Comparison of ENCODE assay signal across 16 cellular contexts in the genomic region with DNA sequence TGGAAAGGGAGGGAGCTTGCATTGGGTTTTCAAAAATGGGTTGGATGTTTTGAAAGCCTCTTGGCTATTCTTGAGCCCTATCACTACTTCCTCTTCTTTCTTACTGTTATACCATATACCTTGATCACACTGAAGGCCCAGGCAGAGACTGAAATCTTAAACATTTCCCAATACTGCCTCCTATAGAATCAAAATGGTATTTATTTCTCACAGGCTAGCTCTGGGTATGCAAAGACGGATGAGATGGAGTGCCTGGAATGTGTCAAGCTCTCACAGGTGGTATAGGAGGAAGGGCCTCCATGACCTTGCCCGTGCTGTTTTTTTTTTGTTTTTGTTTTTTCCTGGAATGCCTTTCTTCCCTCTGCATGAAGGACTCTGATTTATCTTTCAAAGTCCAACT.
DNase-seq lines count a peak whose midpoint lies in the region; ATAC-seq and TF ChIP-seq lines count a peak whose summit lies in the region.
"Had no signal": no experiment of that assay in that cellular context is flagged by ENCODE, and none has a peak within 500 bp of the region (broad histone marks: within the 10 kb centered on the region; RNA-seq: fewer than 3 reads in every experiment).

No MANE protein-coding gene starts in this region.

- TF ChIP-seq CTCF in 22Rv1 (IDR thresholded peaks at IDR 0.05) (peak; percentile 11; the same call in 1 of the 2 replicates), GM12873 (IDR thresholded peaks at IDR 0.05; ENCODE audit: insufficient read depth, low read depth, low read length, missing control alignments) (peak; percentile 12), fibroblast of the aortic adventitia (IDR thresholded peaks at IDR 0.05; ENCODE audit: insufficient read depth, low read length) (peak; percentile 1)

- H3K9me3 ChIP-seq in NT2/D1 (ENCODE audit: insufficient read depth, low read length), result no peaks in the 10 kb centered on the region
- H3K9me3 ChIP-seq: Peyer's patch, tibial artery had no signal

- no peak overlapping the region for H3K27ac ChIP-seq in 22Rv1
- H3K27ac ChIP-seq: dorsolateral prefrontal cortex, Peyer's patch, tibial artery had no signal

- no peaks in the 10 kb centered on the region for H3K36me3 ChIP-seq in NT2/D1 (ENCODE audit: insufficient read depth, insufficient read length, low read length)
- H3K36me3 ChIP-seq: Peyer's patch, tibial artery had no signal

- DNase-seq in NT2/D1 (ENCODE audit: low read depth, low spot score), result peak; percentile 40
- no peak for DNase-seq in fibroblast of the aortic adventitia (ENCODE audit: low read depth)
- no peak for DNase-seq in activated CD4-positive, alpha-beta T cell treated with anti-CD3 and anti-CD28 coated beads, Interleukin-2, amount 50 U/mL, for 48 hours
- DNase-seq in NCI-H226, result no peak
- DNase-seq: amygdala; CD4-positive, alpha-beta memory T cell; dorsolateral prefrontal cortex; MM.1S; Peyer's patch; stimulated activated naive CD4-positive, alpha-beta T cell; tibial artery had no signal

- H3K4me3 ChIP-seq in NT2/D1 (ENCODE audit: insufficient read length, low read depth) (no peak overlapping the region), fibroblast of the aortic adventitia (ENCODE audit: low read depth, low read length) (no peak overlapping the region)
- H3K4me3 ChIP-seq: dorsolateral prefrontal cortex, Peyer's patch, tibial artery had no signal

- ATAC-seq in GM18502 (IDR thresholded peaks at IDR 0.05; ENCODE audit: poor library complexity, unreplicated experiment) (no peak), GM21786 (IDR thresholded peaks at IDR 0.05; ENCODE audit: unreplicated experiment) (no peak)
- ATAC-seq: sciatic nerve had no signal

- no peaks in the 10 kb centered on the region for H3K4me1 ChIP-seq in NT2/D1 (ENCODE audit: insufficient read depth, insufficient read length)
- H3K4me1 ChIP-seq: Peyer's patch had no signal

- H3K9ac ChIP-seq in NT2/D1 (ENCODE audit: insufficient read length, low read depth), result no peak overlapping the region

- no peaks in the 10 kb centered on the region for H3K27me3 ChIP-seq in NT2/D1 (ENCODE audit: insufficient read depth, insufficient read length)
- H3K27me3 ChIP-seq: dorsolateral prefrontal cortex, Peyer's patch, tibial artery had no signal
